8 cellular contexts compared by ENCODE assay signal in genomic region chrX:18426004-18426320, GRCh38. TPM values are rescaled to one million over a fixed set of nuclear protein-coding genes. Genes with fewer than 3 reads are reported as not detected.
DNase-seq lines count a peak whose midpoint lies in the region; ATAC-seq and TF ChIP-seq lines count a peak whose summit lies in the region.

No MANE protein-coding gene starts in this region.

- no peak overlapping the region for H2AK5ac ChIP-seq in mesendoderm (ENCODE audit: low read length)

- H3K79me1 ChIP-seq in mesendoderm (ENCODE audit: low read length) = no peaks in the 10 kb centered on the region

- CTCF ChIA-PET in CD4-positive, alpha-beta memory T cell (lab: Charles Lee; ENCODE audit: partially characterized antibody) = interaction anchor here (1.0 kb wide), 1 partner anchor 908 kb away, joined by 3 read pairs; no protein-coding TSS in a partner anchor
- CTCF ChIA-PET in MCF 10A (lab: Yijun Ruan, JAX) = no interaction called here

- H3K23ac ChIP-seq in mesendoderm (ENCODE audit: low read length) = no peak overlapping the region

- peak overlapping the region; percentile 36 for H2BK120ac ChIP-seq in mesendoderm (ENCODE audit: low read depth, low read length)

- H3K9me3 ChIP-seq in CD4-positive, alpha-beta memory T cell (ENCODE audit: control insufficient read depth in 1 of 2, low read length in 2 of 2) = no peaks in the 10 kb centered on the region
- H3K9me3 ChIP-seq in aorta (ENCODE audit: control insufficient read depth, low read length) = no peaks in the 10 kb centered on the region

- no peak overlapping the region for H2BK15ac ChIP-seq in mesendoderm (replicated peaks; ENCODE audit: low read depth)

- H3K4ac ChIP-seq in mesendoderm (ENCODE audit: low read depth, low read length) = no peak overlapping the region

- TF ChIP-seq CTCF in MCF 10A (IDR thresholded peaks at IDR 0.05; ENCODE audit: unreplicated experiment) = no peak
- TF ChIP-seq CTCF in GM10266 (IDR thresholded peaks at IDR 0.05; ENCODE audit: control insufficient read depth, insufficient read depth, low read depth, missing control alignments) = no peak

- peaks cover 15% of the 10 kb centered on the region for H3K4me1 ChIP-seq in CD4-positive, alpha-beta memory T cell (ENCODE audit: insufficient read depth, low read length)
- H3K4me1 ChIP-seq in mesendoderm (ENCODE audit: control insufficient read depth, low read depth, low read length) = no peaks in the 10 kb centered on the region
- H3K4me1 ChIP-seq in aorta (ENCODE audit: control insufficient read depth in 1 of 2, insufficient read depth in 2 of 2, low read length in 2 of 2) = peaks cover 0 to 2% of the 10 kb centered on the region in 2 donors

- no peak overlapping the region for H2BK5ac ChIP-seq in mesendoderm (ENCODE audit: low read length)

- H3K9ac ChIP-seq in mesendoderm (ENCODE audit: low read length) = peak overlapping the region; percentile 68

- no peaks in the 10 kb centered on the region for H3K36me3 Mint-ChIP-seq in CD4-positive, alpha-beta memory T cell
- H3K36me3 Mint-ChIP-seq in MCF 10A (ENCODE audit: insufficient read depth, unreplicated experiment) = no peaks in the 10 kb centered on the region

- POLR2A ChIA-PET in CD4-positive, alpha-beta memory T cell (lab: Charles Lee; ENCODE audit: partially characterized antibody) = interaction anchor here (1.3 to 1.9 kb wide), 4 partner anchors 249 to 559 kb away, joined by 4 to 11 read pairs (median 5); partner anchors contain the start of gene PHKA2
- POLR2A ChIA-PET in MCF 10A (lab: Yijun Ruan, JAX) = interaction anchor here (0.6 to 1.5 kb wide), 3 partner anchors 190 to 615 kb away, joined by 3 read pairs; no protein-coding TSS in a partner anchor

- peak overlapping the region; percentile 67 for H3K27ac ChIP-seq in CD4-positive, alpha-beta memory T cell (ENCODE audit: low read depth, low read length)
- H3K27ac ChIP-seq in mesendoderm (ENCODE audit: low read depth, low read length) (no peak overlapping the region), aorta (ENCODE audit: low read depth in 1 of 2, low read length in 2 of 2) (no peak overlapping the region)

- H3K4me3 ChIP-seq in CD4-positive, alpha-beta memory T cell (ENCODE audit: low read length in 2 of 2) = peak overlapping the region in 1 of 2 donors; percentile 66
- H3K4me3 ChIP-seq in mesendoderm (ENCODE audit: low read length) (peak overlapping the region; percentile 62), aorta (ENCODE audit: low read length in 2 of 2) (peak overlapping the region; percentile 47 to 77)

- no CpG with 5 or more reads among the region's 40 CpGs for WGBS in mesendoderm (ENCODE audit: extremely low coverage, insufficient coverage, low lambda C conversion rate)
- WGBS in aorta, 2 donors = 1 to 16% methylated on average over 30 to 40 of the region's 40 CpGs

- no peak for DNase-seq in CD4-positive, alpha-beta memory T cell
- no peak for DNase-seq in MCF 10A (ENCODE audit: unreplicated experiment)
- DNase-seq in mesendoderm = no peak
- no peak for DNase-seq in aorta
- DNase-seq in NCI-H2081 (lab: John Stamatoyannopoulos, UW) = no peak
- DNase-seq in GM10266 (ENCODE audit: extremely low spot score) = no peak

- peak overlapping the region; percentile 91 for H3K18ac ChIP-seq in mesendoderm (ENCODE audit: low read length)

- peaks cover 0 to 4% (median 0%) of the 10 kb centered on the region in 8 donors for H3K9me3 Mint-ChIP-seq in CD4-positive, alpha-beta memory T cell
- no peaks in the 10 kb centered on the region for H3K9me3 Mint-ChIP-seq in MCF 10A (ENCODE audit: unreplicated experiment)

- no peak overlapping the region for H4K8ac ChIP-seq in mesendoderm (ENCODE audit: low read depth, low read length)

- H3K27me3 Mint-ChIP-seq in CD4-positive, alpha-beta memory T cell = peaks cover 3% of the 10 kb centered on the region in 2 donors
- no peaks in the 10 kb centered on the region for H3K27me3 Mint-ChIP-seq in MCF 10A (ENCODE audit: insufficient read depth, unreplicated experiment)

- peaks cover 3 to 21% (median 9%) of the 10 kb centered on the region in 4 donors for H3K4me1 Mint-ChIP-seq in CD4-positive, alpha-beta memory T cell
- H3K4me1 Mint-ChIP-seq in MCF 10A (ENCODE audit: insufficient read depth, unreplicated experiment) = peaks cover 13% of the 10 kb centered on the region

- peaks cover 5% of the 10 kb centered on the region for H3K79me2 ChIP-seq in mesendoderm (ENCODE audit: control insufficient read depth, insufficient read depth, low read length)

- no TSS peak for BruUV-seq in MCF 10A (replicated peaks; lab: Mats Ljungman, UMichigan)

- H3K4me2 ChIP-seq in mesendoderm (ENCODE audit: low read length) = peak overlapping the region; percentile 50

- peak overlapping the region; percentile 88 for H3K56ac ChIP-seq in mesendoderm (ENCODE audit: low read length)

- intact Hi-C loops in CD4-positive, alpha-beta memory T cell (cut with micrococcal nuclease) = loop anchor here (10.0 kb wide), 1 partner anchor 1709 kb away; no protein-coding TSS in a partner anchor
- intact Hi-C loops in MCF 10A (cut with micrococcal nuclease) = loop anchor here (10.0 kb wide), 1 partner anchor 259 kb away; no protein-coding TSS in a partner anchor
- intact Hi-C loops in aorta (cut with DNase I) = loop anchor here (10.0 kb wide), 2 partner anchors 119 to 249 kb away; partner anchors contain the start of gene RS1 (in 2 of the 2)

- no peaks in the 10 kb centered on the region for H3K27me3 ChIP-seq in CD4-positive, alpha-beta memory T cell (ENCODE audit: insufficient read depth, low read length)
- H3K27me3 ChIP-seq in mesendoderm (ENCODE audit: insufficient read depth, low read length, poor library complexity) (no peaks in the 10 kb centered on the region), aorta (ENCODE audit: control insufficient read depth in 1 of 2, insufficient read depth in 2 of 2, low read length in 1 of 2) (no peaks in the 10 kb centered on the region)

- H3K4me3 Mint-ChIP-seq in CD4-positive, alpha-beta memory T cell = peak overlapping the region; percentile 69 to 90 (median 82)
- peak overlapping the region; percentile 82 for H3K4me3 Mint-ChIP-seq in MCF 10A (ENCODE audit: unreplicated experiment)

- H4K5ac ChIP-seq in mesendoderm (ENCODE audit: low read length) = no peak overlapping the region

- no peaks in the 10 kb centered on the region for H3K36me3 ChIP-seq in CD4-positive, alpha-beta memory T cell (ENCODE audit: insufficient read depth, low read length)
- H3K36me3 ChIP-seq in mesendoderm (ENCODE audit: control insufficient read depth, insufficient read depth, low read length) = no peaks in the 10 kb centered on the region
- no peaks in the 10 kb centered on the region for H3K36me3 ChIP-seq in aorta (ENCODE audit: control insufficient read depth in 1 of 2, insufficient read depth in 2 of 2, low read length in 1 of 2)

- H3K27ac Mint-ChIP-seq in CD4-positive, alpha-beta memory T cell = peak overlapping the region; percentile 32 to 82 (median 76)
- H3K27ac Mint-ChIP-seq in MCF 10A (ENCODE audit: low read depth, unreplicated experiment) = peak overlapping the region; percentile 61

- ATAC-seq in HG03457 (IDR thresholded peaks at IDR 0.05; ENCODE audit: unreplicated experiment) (peak; percentile 5), aorta (ENCODE audit: low FRiP score) (peak; percentile 9), GM19397 (IDR thresholded peaks at IDR 0.05; ENCODE audit: unreplicated experiment) (no peak)

RNA-seq across cellular contexts. Expression of gene CDKL5, which starts 0.6 kb away (rescaled TPM):
- total RNA-seq in CD4-positive, alpha-beta memory T cell = 1 to 10 TPM; 5.0 to 5.7 TPM
- 1 to 10 TPM; 1.0 to 1.3 TPM for polyA plus RNA-seq in CD4-positive, alpha-beta memory T cell
- 8.2 and 8.3 TPM in 2 replicates for total RNA-seq in MCF 10A (2022)
- 4.6 TPM for polyA plus RNA-seq in mesendoderm (2013, experiment 1 of 2)
- polyA plus RNA-seq in mesendoderm (2013, experiment 2 of 2) = 4.9 TPM
- 10 to 100 TPM; 21.9 to 28.7 TPM for total RNA-seq in aorta
- 1 to 10 TPM; 1.1 to 4.0 TPM for polyA plus RNA-seq in aorta
